ENCODE assay signal across 9 cellular contexts in genomic region chr15:70875001-70875782, GRCh38. TPM values are rescaled to one million over a fixed set of nuclear protein-coding genes. Genes with fewer than 3 reads are reported as not detected.
DNase-seq lines count a peak whose midpoint lies in the region; ATAC-seq and TF ChIP-seq lines count a peak whose summit lies in the region.
"Had no signal": no experiment of that assay in that cellular context is flagged by ENCODE, and none has a peak within 500 bp of the region (broad histone marks: within the 10 kb centered on the region; RNA-seq: fewer than 3 reads in every experiment).

No MANE protein-coding gene starts in this region.

- H3K27ac Mint-ChIP-seq in T-cell (no peak overlapping the region), glutamatergic neuron (ENCODE audit: unreplicated experiment) (no peak overlapping the region)

- DNase-seq in OCI-M1 (lab: John Stamatoyannopoulos, UW) (peak; percentile 33), epithelial cell of esophagus (ENCODE audit: low read depth) (peak; percentile 29), myocyte (ENCODE audit: low read depth) (peak; percentile 63), T-cell (no peak), glutamatergic neuron (no peak), mucosa of gallbladder (ENCODE audit: low spot score) (no peak)

- POLR2A ChIA-PET in T-cell (lab: Charles Lee) = no interaction called here

- TF ChIP-seq CTCF in C4-2B (conservative IDR thresholded peaks at IDR 0.05) (peak; percentile 71), epithelial cell of esophagus (IDR thresholded peaks at IDR 0.05; ENCODE audit: insufficient read depth, low read depth, low read length, missing control alignments) (peak; percentile 62), glutamatergic neuron (IDR thresholded peaks at IDR 0.05; ENCODE audit: partially characterized antibody, unreplicated experiment) (no peak)

- H3K9me3 Mint-ChIP-seq in T-cell (peaks cover 0 to 4% (median 0%) of the 10 kb centered on the region in 3 donors), glutamatergic neuron (ENCODE audit: unreplicated experiment) (peaks cover 10% of the 10 kb centered on the region)

- H3K27me3 Mint-ChIP-seq in T-cell (peaks cover 49 to 55% of the 10 kb centered on the region in 2 donors), glutamatergic neuron (ENCODE audit: unreplicated experiment) (no peaks in the 10 kb centered on the region)

- H3K36me3 Mint-ChIP-seq in T-cell = no peaks in the 10 kb centered on the region
- H3K36me3 Mint-ChIP-seq in glutamatergic neuron (ENCODE audit: unreplicated experiment) = peaks cover 8% of the 10 kb centered on the region

- H3K4me3 Mint-ChIP-seq in T-cell (no peak overlapping the region), glutamatergic neuron (ENCODE audit: unreplicated experiment) (no peak overlapping the region)

- H3K27ac ChIP-seq in C4-2B = no peak overlapping the region
- H3K27ac ChIP-seq: suprapubic skin had no signal

- CTCF ChIA-PET in T-cell (lab: Charles Lee) = no interaction called here

- ATAC-seq in T-cell (replicated peaks in 1 of 4) = no peak
- ATAC-seq in HG03045 (IDR thresholded peaks at IDR 0.05; ENCODE audit: unreplicated experiment) = no peak

- no peaks in the 10 kb centered on the region for H3K4me1 Mint-ChIP-seq in T-cell
- H3K4me1 Mint-ChIP-seq in glutamatergic neuron (ENCODE audit: low read depth, unreplicated experiment) = peaks cover 1% of the 10 kb centered on the region

- H3K4me3 ChIP-seq in epithelial cell of esophagus (ENCODE audit: low read length) = no peak overlapping the region
- H3K4me3 ChIP-seq: suprapubic skin had no signal

RNA-seq across cellular contexts. Expression of gene THAP10, which starts 17.0 kb away (rescaled TPM):
- total RNA-seq in myocyte = 1.8 and 2.7 TPM in 2 replicates
- 0.82 TPM for polyA plus RNA-seq in myocyte (2012)
- under 1 TPM in 2 of 5 donors, not detected in 3; 0.33 TPM for total RNA-seq in T-cell
- 3.3 TPM for total RNA-seq in glutamatergic neuron (ENCODE audit: unreplicated experiment)
- 4.9 TPM for total RNA-seq in mucosa of gallbladder

RNA-seq across cellular contexts. Expression of gene LRRC49, which starts 17.4 kb away (rescaled TPM):
- 4.0 and 4.1 TPM in 2 replicates for total RNA-seq in myocyte
- polyA plus RNA-seq in myocyte (2012) = 1.8 TPM
- total RNA-seq in T-cell = under 1 TPM in 4 of 5 donors, not detected in 1; 0.16 to 0.77 (median 0.51) TPM
- 28.6 TPM for total RNA-seq in glutamatergic neuron (ENCODE audit: unreplicated experiment)
- 9.8 TPM for total RNA-seq in mucosa of gallbladder

RNA-seq across cellular contexts. Expression of gene LARP6, which starts 21.2 kb away (rescaled TPM):
- total RNA-seq in myocyte (20.6 and 44.4 TPM in 2 replicates), T-cell (under 1 TPM in 2 of 5 donors, not detected in 3; 0.41 to 0.49 TPM), glutamatergic neuron (ENCODE audit: unreplicated experiment) (21.6 TPM), mucosa of gallbladder (23.5 TPM)
- 118 TPM for polyA plus RNA-seq in myocyte (2012)

Comparison
In these comparisons a context has a peak if more than half of its experiments do, and no peak if none do; other contexts are left out.
1. DNase-seq: peak in OCI-M1 (single experiment), epithelial cell of esophagus (single experiment) and myocyte (single experiment); none in T-cell (0 of 34), glutamatergic neuron (single experiment) and mucosa of gallbladder (single experiment).
2. RNA of gene LARP6, which starts 21.2 kb away (total RNA-seq): 20.6 to 44.4 TPM in myocyte, 23.5 TPM in mucosa of gallbladder (single experiment) and 21.6 TPM in glutamatergic neuron (single experiment); 0.41 to 0.49 TPM in T-cell; every median in the first group is over 10 times any median in the second.